8 cellular contexts compared by ENCODE assay signal in the genomic region with DNA sequence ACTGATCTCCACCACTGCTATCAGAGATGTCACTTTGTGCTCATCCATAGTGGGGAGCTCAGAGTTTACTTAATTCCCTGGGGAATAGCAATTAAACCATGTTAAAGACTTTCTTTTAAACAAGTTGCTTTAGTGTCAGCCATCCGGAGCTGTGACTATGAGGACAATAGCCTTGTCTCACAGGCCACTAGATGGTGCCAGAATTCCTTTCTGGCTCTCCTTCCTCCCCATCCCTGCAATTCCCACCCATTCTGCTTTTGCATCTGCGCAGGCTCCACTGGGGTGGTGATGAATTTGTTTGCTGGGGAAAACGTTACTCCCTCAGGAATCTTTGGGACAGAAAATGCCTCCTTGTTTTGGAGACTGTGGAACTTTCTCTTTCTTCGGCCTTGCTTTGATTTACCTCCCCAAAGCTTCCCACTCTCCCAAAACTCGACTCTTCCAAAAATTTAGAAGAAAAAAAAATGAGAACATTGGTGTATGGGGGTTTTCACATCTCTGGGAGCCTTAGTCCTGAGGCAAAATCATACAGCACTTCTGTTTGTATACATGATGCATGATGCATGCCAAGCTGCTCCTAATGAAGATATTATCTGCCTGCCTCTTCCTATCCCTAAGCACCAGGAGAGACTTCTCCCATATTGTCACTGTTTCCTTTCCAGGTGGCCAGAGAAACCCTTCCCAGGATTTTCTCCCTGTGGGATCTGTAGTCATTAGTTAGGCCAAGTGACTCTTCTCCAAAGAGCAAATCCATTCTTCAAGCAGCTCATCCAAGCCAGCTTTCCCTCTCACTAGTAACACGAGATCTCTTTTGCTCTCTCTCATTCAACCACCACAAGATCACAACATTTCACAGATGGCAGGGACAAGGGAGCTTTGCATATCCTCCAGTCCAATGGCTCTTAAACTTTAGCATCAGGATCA.
DNase-seq lines count a peak whose midpoint lies in the region; ATAC-seq, FAIRE-seq and TF ChIP-seq lines count a peak whose summit lies in the region.

No MANE protein-coding gene starts in this region.

- H3K4me2 ChIP-seq in A549, result peak overlapping the region; percentile 52
- no peak overlapping the region for H3K4me2 ChIP-seq in mammary epithelial cell (ENCODE audit: insufficient read depth, low read depth, low read length)

- CTCF ChIA-PET in A549 (lab: Yijun Ruan, JAX) (interaction anchor here (0.6 to 1.7 kb wide), 19 partner anchors 9 to 1195 kb away, joined by 3 to 6 read pairs (median 3); no protein-coding TSS in a partner anchor), mammary epithelial cell (lab: Charles Lee; ENCODE audit: low non-redundant PET) (interaction anchor here (0.6 kb wide), 1 partner anchor 345 kb away, joined by 5 read pairs; no protein-coding TSS in a partner anchor)

- H3K27ac ChIP-seq in A549, result peak overlapping the region in 1 of 2 experiments; percentile 65; a peak in 3 of 6 replicates
- no peak overlapping the region for H3K27ac ChIP-seq in mammary epithelial cell (ENCODE audit: insufficient read depth, low read depth, low read length)
- H3K27ac ChIP-seq in lower lobe of right lung, result no peak overlapping the region

- in situ Hi-C loops in mammary epithelial cell (cut with MboI; ENCODE audit: low sequenced_read_pairs in 2 of 2), result loop anchor here in 1 of 2 donors (25.0 kb wide), 1 partner anchor 533 kb away; no protein-coding TSS in a partner anchor

- no peaks in the 10 kb centered on the region for H4K20me1 ChIP-seq in mammary epithelial cell (ENCODE audit: insufficient read depth, low read length)

- H2AFZ ChIP-seq in mammary epithelial cell (ENCODE audit: low read depth, low read length), result no peak overlapping the region

- H3K4me1 ChIP-seq in A549 (peaks cover 4% of the 10 kb centered on the region; the same call in 1 of the 3 replicates), mammary epithelial cell (ENCODE audit: insufficient read depth, low read length) (no peaks in the 10 kb centered on the region), lower lobe of right lung (no peaks in the 10 kb centered on the region)

- BruUV-seq in mammary epithelial cell (replicated peaks; lab: Mats Ljungman, UMichigan), result no TSS peak

- POLR2A ChIA-PET in A549 (lab: Yijun Ruan, JAX), result no interaction called here

- H3K9me3 ChIP-seq in A549, result no peaks in the 10 kb centered on the region
- H3K9me3 ChIP-seq in mammary epithelial cell (replicated peaks; ENCODE audit: insufficient read depth, low read length), result no peaks in the 10 kb centered on the region
- no peaks in the 10 kb centered on the region for H3K9me3 ChIP-seq in lower lobe of right lung

- TF ChIP-seq CTCF in A549 (IDR thresholded peaks at IDR 0.05), result peak; percentile 79
- peak; percentile 26 for TF ChIP-seq CTCF in GM20000 (IDR thresholded peaks at IDR 0.05; ENCODE audit: extremely low read depth, missing control alignments)
- peak; percentile 87 to 91 for TF ChIP-seq CTCF in mammary epithelial cell (conservative IDR thresholded peaks at IDR 0.05 in 1 of 2, IDR thresholded peaks at IDR 0.05 in 1 of 2; ENCODE audit: extremely low read depth in 1 of 2, insufficient read depth in 1 of 2, low read depth in 1 of 2, low read length in 2 of 2)
- TF ChIP-seq CTCF in lower lobe of right lung (IDR thresholded peaks at IDR 0.05), result peak; percentile 45

- H3K36me3 ChIP-seq in mammary epithelial cell (ENCODE audit: insufficient read depth, low read length) (no peaks in the 10 kb centered on the region), lower lobe of right lung (no peaks in the 10 kb centered on the region)

- H3K79me2 ChIP-seq in mammary epithelial cell (ENCODE audit: insufficient read depth, low read length), result no peaks in the 10 kb centered on the region

- dilution Hi-C loops in mammary epithelial cell (cut with HindIII; ENCODE audit: low sequenced_read_pairs), result no loop called here

- no peak overlapping the region for H3K9ac ChIP-seq in mammary epithelial cell (ENCODE audit: insufficient read depth, low read length)

- no peak overlapping the region for H3K4me3 ChIP-seq in A549
- H3K4me3 ChIP-seq in mammary epithelial cell (replicated peaks in 1 of 3; ENCODE audit: insufficient read depth in 1 of 3, low read depth in 2 of 3, low read length in 3 of 3), result no peak overlapping the region
- no peak overlapping the region for H3K4me3 ChIP-seq in lower lobe of right lung

- ATAC-seq in A549, result peak; percentile 93 to 98
- ATAC-seq in lower lobe of right lung, result no peak
- ATAC-seq in GM21786 (IDR thresholded peaks at IDR 0.05; ENCODE audit: unreplicated experiment), result no peak
- ATAC-seq in HG03342 (IDR thresholded peaks at IDR 0.05; ENCODE audit: unreplicated experiment), result no peak

- TF ChIP-seq EP300 in A549 (IDR thresholded peaks at IDR 0.05), result no peak

- H3K27me3 ChIP-seq in mammary epithelial cell (ENCODE audit: insufficient read depth, low read length), result no peaks in the 10 kb centered on the region
- H3K27me3 ChIP-seq in lower lobe of right lung (ENCODE audit: low read depth), result no peaks in the 10 kb centered on the region

- 13% methylated on average over 6 of the region's 6 CpGs for WGBS in A549 (ENCODE audit: missing lambda C conversion rate)
- 37% methylated on average over 5 of the region's 6 CpGs for WGBS in mammary epithelial cell (ENCODE audit: low coverage, missing lambda C conversion rate)

- FAIRE-seq in A549 (lab: Jason Lieb, UNC), result peak; percentile 79

- intact Hi-C loops in mammary epithelial cell (cut with micrococcal nuclease) (loop anchor here (1.0 to 10.0 kb wide), 8 partner anchors 107 to 1195 kb away; no protein-coding TSS in a partner anchor), lower lobe of right lung (cut with DNase I) (no loop called here)

- no peak for TF ChIP-seq POLR2A in A549 (IDR thresholded peaks at IDR 0.05; ENCODE audit: low read length)

- TF ChIP-seq RAD21 in A549 (conservative IDR thresholded peaks at IDR 0.05 in 1 of 2, IDR thresholded peaks at IDR 0.05 in 1 of 2), result peak; percentile 91 to 94

- DNase-seq in A549 (ENCODE audit: low read depth in 1 of 2, low spot score in 1 of 2) (peak; percentile 21 to 63), GM20000 (ENCODE audit: low spot score) (peak; percentile 9), NCI-H2196 treated with DMSO at 0.1 percent for 48 hours (lab: John Stamatoyannopoulos, UW; ENCODE audit: unreplicated experiment) (peak; percentile 58), mammary epithelial cell (peak; percentile 53), lower lobe of right lung (no peak), NOMO-1 treated with dmso at 0.1 percent for 144 hours (lab: John Stamatoyannopoulos, UW; ENCODE audit: unreplicated experiment) (no peak)

TF ChIP-seq in A549, 52 proteins besides CTCF, POLR2A, EP300 and RAD21:
- TF ChIP-seq SMC3 (IDR thresholded peaks at IDR 0.05), result peak; percentile 89
- TF ChIP-seq CBX8 (IDR thresholded peaks at IDR 0.05), result no peak

Comparison
In these comparisons a context has a peak if more than half of its experiments do, and no peak if none do; other contexts are left out.
1. ATAC-seq: peak in A549 (2 of 2); none in lower lobe of right lung (0 of 2), GM21786 (single experiment) and HG03342 (single experiment).
2. DNase-seq: peak in A549 (2 of 2), GM20000 (single experiment), NCI-H2196 treated with DMSO at 0.1 percent for 48 hours (single experiment) and mammary epithelial cell (single experiment); none in lower lobe of right lung (single experiment) and NOMO-1 treated with dmso at 0.1 percent for 144 hours (single experiment).
3. CTCF ChIP-seq: peak in every context shown above with its lines; median percentile 89 in mammary epithelial cell; 79 in A549; 45 in lower lobe of right lung; 26 in GM20000.